Comparison of ENCODE assay signal across 8 cellular contexts in genomic region chr10:88091490-88092061, GRCh38.
DNase-seq lines count a peak whose midpoint lies in the region; ATAC-seq and TF ChIP-seq lines count a peak whose summit lies in the region.

No MANE protein-coding gene starts in this region.

- peak overlapping the region; percentile 52 for H3K4me3 Mint-ChIP-seq in activated T-helper 17 cell treated with anti-CD3 and anti-CD28 coated beads, Interleukin-2, amount 50 U/mL, for 72 hours

- no peaks in the 10 kb centered on the region for H3K27me3 ChIP-seq in ascending aorta

- H3K27ac ChIP-seq in ascending aorta, result no peak overlapping the region

- no peaks in the 10 kb centered on the region for H3K9me3 Mint-ChIP-seq in activated T-helper 17 cell treated with anti-CD3 and anti-CD28 coated beads, Interleukin-2, amount 50 U/mL, for 72 hours

- H3K27me3 Mint-ChIP-seq in activated T-helper 17 cell treated with anti-CD3 and anti-CD28 coated beads, Interleukin-2, amount 50 U/mL, for 72 hours, result peaks cover 4% of the 10 kb centered on the region

- DNase-seq in NOMO-1 treated with dmso at 0.1 percent for 144 hours (lab: John Stamatoyannopoulos, UW; ENCODE audit: unreplicated experiment) (peak; percentile 70), medulla oblongata (ENCODE audit: extremely low spot score) (no peak), ascending aorta (ENCODE audit: low spot score in 2 of 2) (no peak), A172 (ENCODE audit: low spot score) (no peak)
- peak; percentile 49 for DNase-seq in stimulated activated CD4-positive, alpha-beta T cell treated with anti-CD3 and anti-CD28 coated beads, Interleukin-2, amount 100 ng/mL, for 4 hours (ENCODE audit: low read depth)

- H3K4me1 Mint-ChIP-seq in activated T-helper 17 cell treated with anti-CD3 and anti-CD28 coated beads, Interleukin-2, amount 50 U/mL, for 72 hours, result peaks cover 40% of the 10 kb centered on the region

- H3K9me3 ChIP-seq in ascending aorta, result no peaks in the 10 kb centered on the region

- intact Hi-C loops in ascending aorta (cut with DNase I), result no loop called here

- ATAC-seq in HG02623 (IDR thresholded peaks at IDR 0.05; ENCODE audit: unreplicated experiment), result peak; percentile 83
- peak; percentile 93 for ATAC-seq in activated T-helper 17 cell treated with anti-CD3 and anti-CD28 coated beads, Interleukin-2, amount 50 U/mL, for 72 hours (replicated peaks)

- H3K4me3 ChIP-seq in ascending aorta, result no peak overlapping the region

- H3K4me1 ChIP-seq in ascending aorta, result peaks cover 3 to 16% of the 10 kb centered on the region in 2 donors

- TF ChIP-seq CTCF in GM12872 (IDR thresholded peaks at IDR 0.05; ENCODE audit: insufficient read depth, low read depth, low read length) (0 out of 3 replicates have a peak, but pooled peaks have one; percentile 10), ascending aorta (IDR thresholded peaks at IDR 0.05) (no peak)

- H3K27ac Mint-ChIP-seq in activated T-helper 17 cell treated with anti-CD3 and anti-CD28 coated beads, Interleukin-2, amount 50 U/mL, for 72 hours, result peak overlapping the region; percentile 89

- H3K36me3 Mint-ChIP-seq in activated T-helper 17 cell treated with anti-CD3 and anti-CD28 coated beads, Interleukin-2, amount 50 U/mL, for 72 hours (ENCODE audit: low read depth), result peaks cover 5% of the 10 kb centered on the region

- H3K36me3 ChIP-seq in ascending aorta, result no peaks in the 10 kb centered on the region

Comparison
In these comparisons a context has a peak if more than half of its experiments do, and no peak if none do; other contexts are left out.
1. DNase-seq: peak in NOMO-1 treated with dmso at 0.1 percent for 144 hours (single experiment) and stimulated activated CD4-positive, alpha-beta T cell treated with anti-CD3 and anti-CD28 coated beads, Interleukin-2, amount 100 ng/mL, for 4 hours (single experiment); none in medulla oblongata (single experiment), ascending aorta (0 of 2) and A172 (single experiment).